In the genomic region with DNA sequence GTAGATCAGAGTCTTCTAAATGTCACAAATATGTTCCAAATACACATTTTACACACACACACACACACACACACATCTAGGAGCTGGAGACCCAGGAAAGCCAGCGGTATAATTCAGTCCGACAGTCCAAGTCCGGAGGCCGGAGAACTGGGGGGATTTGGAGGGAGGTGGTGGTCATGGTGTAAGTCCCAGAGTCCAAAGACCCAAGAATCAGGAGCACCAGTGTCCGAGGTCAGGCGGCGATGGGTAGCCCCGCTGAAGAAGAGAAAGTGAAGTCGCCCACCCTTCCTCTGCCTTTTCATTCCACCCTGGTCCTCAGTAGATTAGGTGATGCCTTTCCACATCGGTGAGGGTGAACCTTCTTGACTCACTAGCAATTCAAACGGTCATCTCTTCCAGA, we compare ENCODE assay signal across 22 cellular contexts.
"Had no signal": no experiment of that assay in that cellular context is flagged by ENCODE, and none has a peak within 500 bp of the region (broad histone marks: within the 10 kb centered on the region; RNA-seq: fewer than 3 reads in every experiment).

No MANE protein-coding gene starts in this region.

- H3K27ac ChIP-seq: heart left ventricle, left ventricle myocardium inferior, lower lobe of right lung, ovary, right lobe of liver, uterus had no signal

- H3K4me1 ChIP-seq: uterus had no signal

- ATAC-seq: esophagus mucosa; heart left ventricle; lower lobe of right lung; natural killer cell; right lobe of liver; stimulated activated naive B cell treated with anti-CD40 and anti-IgM and Interleukin-4, amounts not matched to agents 10 μg/mL and 1 μg/mL and 100 μg/mL, for 72 hours; stimulated activated naive CD8-positive, alpha-beta T cell treated with anti-CD3 and anti-CD28 coated beads, Interleukin-15, amount 100 ng/mL, for 72 hours had no signal

- H3K4me3 ChIP-seq: dorsolateral prefrontal cortex, heart left ventricle, left ventricle myocardium inferior, lower lobe of right lung, ovary, right lobe of liver, uterus had no signal

- FAIRE-seq: endometrium, frontal cortex, islet of Langerhans had no signal

- H3K36me3 ChIP-seq: heart left ventricle, left ventricle myocardium inferior, lower lobe of right lung, ovary, right lobe of liver, uterus had no signal

- H3K9me3 ChIP-seq: heart left ventricle, left ventricle myocardium inferior, lower lobe of right lung, ovary, right lobe of liver, uterus had no signal

- H3K27me3 ChIP-seq: dorsolateral prefrontal cortex, heart left ventricle, ovary, right lobe of liver, uterus had no signal

- DNase-seq: cortex of kidney; dorsolateral prefrontal cortex; effector CD8-positive, alpha-beta T cell; heart left ventricle; hypothalamus; left ventricle myocardium inferior; lower lobe of right lung; natural killer cell; ovary; stimulated activated CD4-positive, alpha-beta T cell treated with anti-CD3 and anti-CD28 coated beads, Interleukin-15, amount 100 ng/mL, for 24 hours; stimulated activated CD4-positive, alpha-beta T cell treated with anti-CD3 and anti-CD28 coated beads, Interleukin-1b, Interleukin-23, amount 100 ng/mL, for 48 hours; stimulated activated CD4-positive, alpha-beta T cell treated with anti-CD3 and anti-CD28 coated beads, Interleukin-4, amount 100 ng/mL, for 4 hours; stimulated activated naive B cell treated with anti-CD40 and anti-IgM and Interleukin-4, amounts not matched to agents 10 μg/mL and 1 μg/mL and 100 μg/mL, for 72 hours; stimulated activated naive CD8-positive, alpha-beta T cell treated with anti-CD3 and anti-CD28 coated beads, Interleukin-15, amount 100 ng/mL, for 72 hours; substantia nigra; trophoblast cell; uterus had no signal
